Comparison of ENCODE assay signal across 1 cellular context in the genomic region with DNA sequence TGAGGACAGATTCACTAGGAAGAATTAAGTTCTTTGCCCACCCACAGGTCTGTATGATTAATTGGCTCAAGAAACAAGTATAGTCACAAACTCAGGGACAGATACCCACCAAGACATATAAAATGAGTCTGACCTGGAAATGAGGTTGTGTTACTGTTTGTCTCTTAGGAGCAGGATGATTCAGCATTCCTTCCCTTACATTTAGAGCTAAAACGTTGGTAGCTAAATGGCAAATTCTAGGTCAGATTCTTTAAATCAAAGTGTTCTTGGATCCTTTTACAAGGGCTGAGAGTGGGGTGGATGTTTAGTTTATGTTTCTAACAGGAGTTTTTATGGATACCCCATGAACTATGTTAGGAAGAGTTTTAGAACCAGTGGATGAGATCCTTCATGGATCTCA.
TF ChIP-seq lines count a peak whose summit lies in the region.

No MANE protein-coding gene starts in this region.

TF ChIP-seq in GM23338, 12 proteins besides CTCF, POLR2A, EP300 and RAD21 (continued from another document):
- TF ChIP-seq, protein P1, sequence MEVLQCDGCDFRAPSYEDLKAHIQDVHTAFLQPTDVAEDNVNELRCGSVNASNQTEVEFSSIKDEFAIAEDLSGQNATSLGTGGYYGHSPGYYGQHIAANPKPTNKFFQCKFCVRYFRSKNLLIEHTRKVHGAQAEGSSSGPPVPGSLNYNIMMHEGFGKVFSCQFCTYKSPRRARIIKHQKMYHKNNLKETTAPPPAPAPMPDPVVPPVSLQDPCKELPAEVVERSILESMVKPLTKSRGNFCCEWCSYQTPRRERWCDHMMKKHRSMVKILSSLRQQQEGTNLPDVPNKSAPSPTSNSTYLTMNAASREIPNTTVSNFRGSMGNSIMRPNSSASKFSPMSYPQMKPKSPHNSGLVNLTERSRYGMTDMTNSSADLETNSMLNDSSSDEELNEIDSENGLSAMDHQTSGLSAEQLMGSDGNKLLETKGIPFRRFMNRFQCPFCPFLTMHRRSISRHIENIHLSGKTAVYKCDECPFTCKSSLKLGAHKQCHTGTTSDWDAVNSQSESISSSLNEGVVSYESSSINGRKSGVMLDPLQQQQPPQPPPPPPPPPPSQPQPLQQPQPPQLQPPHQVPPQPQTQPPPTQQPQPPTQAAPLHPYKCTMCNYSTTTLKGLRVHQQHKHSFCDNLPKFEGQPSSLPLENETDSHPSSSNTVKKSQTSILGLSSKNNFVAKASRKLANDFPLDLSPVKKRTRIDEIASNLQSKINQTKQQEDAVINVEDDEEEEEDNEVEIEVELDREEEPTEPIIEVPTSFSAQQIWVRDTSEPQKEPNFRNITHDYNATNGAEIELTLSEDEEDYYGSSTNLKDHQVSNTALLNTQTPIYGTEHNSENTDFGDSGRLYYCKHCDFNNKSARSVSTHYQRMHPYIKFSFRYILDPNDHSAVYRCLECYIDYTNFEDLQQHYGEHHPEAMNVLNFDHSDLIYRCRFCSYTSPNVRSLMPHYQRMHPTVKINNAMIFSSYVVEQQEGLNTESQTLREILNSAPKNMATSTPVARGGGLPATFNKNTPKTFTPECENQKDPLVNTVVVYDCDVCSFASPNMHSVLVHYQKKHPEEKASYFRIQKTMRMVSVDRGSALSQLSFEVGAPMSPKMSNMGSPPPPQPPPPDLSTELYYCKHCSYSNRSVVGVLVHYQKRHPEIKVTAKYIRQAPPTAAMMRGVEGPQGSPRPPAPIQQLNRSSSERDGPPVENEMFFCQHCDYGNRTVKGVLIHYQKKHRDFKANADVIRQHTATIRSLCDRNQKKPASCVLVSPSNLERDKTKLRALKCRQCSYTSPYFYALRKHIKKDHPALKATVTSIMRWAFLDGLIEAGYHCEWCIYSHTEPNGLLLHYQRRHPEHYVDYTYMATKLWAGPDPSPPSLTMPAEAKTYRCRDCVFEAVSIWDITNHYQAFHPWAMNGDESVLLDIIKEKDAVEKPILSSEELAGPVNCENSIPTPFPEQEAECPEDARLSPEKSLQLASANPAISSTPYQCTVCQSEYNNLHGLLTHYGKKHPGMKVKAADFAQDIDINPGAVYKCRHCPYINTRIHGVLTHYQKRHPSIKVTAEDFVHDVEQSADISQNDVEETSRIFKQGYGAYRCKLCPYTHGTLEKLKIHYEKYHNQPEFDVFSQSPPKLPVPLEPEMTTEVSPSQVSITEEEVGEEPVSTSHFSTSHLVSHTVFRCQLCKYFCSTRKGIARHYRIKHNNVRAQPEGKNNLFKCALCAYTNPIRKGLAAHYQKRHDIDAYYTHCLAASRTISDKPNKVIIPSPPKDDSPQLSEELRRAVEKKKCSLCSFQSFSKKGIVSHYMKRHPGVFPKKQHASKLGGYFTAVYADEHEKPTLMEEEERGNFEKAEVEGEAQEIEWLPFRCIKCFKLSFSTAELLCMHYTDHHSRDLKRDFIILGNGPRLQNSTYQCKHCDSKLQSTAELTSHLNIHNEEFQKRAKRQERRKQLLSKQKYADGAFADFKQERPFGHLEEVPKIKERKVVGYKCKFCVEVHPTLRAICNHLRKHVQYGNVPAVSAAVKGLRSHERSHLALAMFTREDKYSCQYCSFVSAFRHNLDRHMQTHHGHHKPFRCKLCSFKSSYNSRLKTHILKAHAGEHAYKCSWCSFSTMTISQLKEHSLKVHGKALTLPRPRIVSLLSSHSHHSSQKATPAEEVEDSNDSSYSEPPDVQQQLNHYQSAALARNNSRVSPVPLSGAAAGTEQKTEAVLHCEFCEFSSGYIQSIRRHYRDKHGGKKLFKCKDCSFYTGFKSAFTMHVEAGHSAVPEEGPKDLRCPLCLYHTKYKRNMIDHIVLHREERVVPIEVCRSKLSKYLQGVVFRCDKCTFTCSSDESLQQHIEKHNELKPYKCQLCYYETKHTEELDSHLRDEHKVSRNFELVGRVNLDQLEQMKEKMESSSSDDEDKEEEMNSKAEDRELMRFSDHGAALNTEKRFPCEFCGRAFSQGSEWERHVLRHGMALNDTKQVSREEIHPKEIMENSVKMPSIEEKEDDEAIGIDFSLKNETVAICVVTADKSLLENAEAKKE (CRISPR knock-in tag; IDR thresholded peaks at IDR 0.05), result no peak
- TF ChIP-seq CREB1 (CRISPR knock-in tag; IDR thresholded peaks at IDR 0.05; ENCODE audit: low read depth) (no peak), ZNF114 (CRISPR knock-in tag; IDR thresholded peaks at IDR 0.05) (no peak)
- TF ChIP-seq, protein P2, sequence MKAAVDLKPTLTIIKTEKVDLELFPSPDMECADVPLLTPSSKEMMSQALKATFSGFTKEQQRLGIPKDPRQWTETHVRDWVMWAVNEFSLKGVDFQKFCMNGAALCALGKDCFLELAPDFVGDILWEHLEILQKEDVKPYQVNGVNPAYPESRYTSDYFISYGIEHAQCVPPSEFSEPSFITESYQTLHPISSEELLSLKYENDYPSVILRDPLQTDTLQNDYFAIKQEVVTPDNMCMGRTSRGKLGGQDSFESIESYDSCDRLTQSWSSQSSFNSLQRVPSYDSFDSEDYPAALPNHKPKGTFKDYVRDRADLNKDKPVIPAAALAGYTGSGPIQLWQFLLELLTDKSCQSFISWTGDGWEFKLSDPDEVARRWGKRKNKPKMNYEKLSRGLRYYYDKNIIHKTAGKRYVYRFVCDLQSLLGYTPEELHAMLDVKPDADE (IDR thresholded peaks at IDR 0.05), result no peak
TF ChIP-seq in GM23338: peak in this region for 0.
